ENCODE assay signal across 8 cellular contexts in the genomic region with DNA sequence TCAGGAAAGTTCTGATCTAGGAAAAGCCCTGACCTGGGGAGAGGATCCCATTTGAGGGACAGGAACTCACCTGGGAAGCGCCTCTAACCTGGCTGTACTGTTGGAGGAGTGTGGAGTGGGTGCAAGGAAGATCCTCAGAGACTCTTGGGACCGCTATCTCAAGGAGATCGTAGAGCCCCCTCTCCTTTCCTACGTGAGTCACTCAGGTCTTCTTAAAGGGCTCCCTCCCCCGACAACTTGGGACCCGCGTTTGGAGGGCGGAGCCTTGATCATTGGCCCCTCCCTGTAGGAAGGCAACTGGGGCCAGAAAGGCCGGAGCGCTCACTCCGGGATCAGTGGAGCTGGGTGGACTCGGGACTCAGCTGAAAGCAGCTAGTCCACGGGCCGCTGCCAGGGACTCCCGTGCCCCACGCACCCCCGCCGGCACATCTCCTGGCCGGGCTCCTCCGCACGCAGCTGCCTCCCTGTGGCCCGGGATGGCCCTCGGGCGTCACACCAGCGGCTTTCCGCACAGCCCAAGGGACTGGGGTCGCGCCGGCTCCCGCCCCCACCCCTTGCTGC. TPM values are rescaled to one million over a fixed set of nuclear protein-coding genes. Genes with fewer than 3 reads are reported as not detected.
A peak's percentile ranks its signal among the peaks of the same experiment; 100 is the strongest.
DNase-seq lines count a peak whose midpoint lies in the region; ATAC-seq, FAIRE-seq and TF ChIP-seq lines count a peak whose summit lies in the region.

No MANE protein-coding gene starts in this region.

- H4K20me1 ChIP-seq in GM12878 (ENCODE audit: control insufficient read depth, insufficient read depth), result no peaks in the 10 kb centered on the region

- FAIRE-seq in GM12878 (lab: Jason Lieb, UNC), result peak; percentile 90

- H3K4me1 Mint-ChIP-seq in T-helper 1 cell treated with Interleukin-12 subunit alpha and Interleukin-12 subunit beta and Interleukin-4 antibody, amounts not matched to agents 30 μg/mL and 1 μg/mL, for 36 hours (ENCODE audit: low read depth), result peaks cover 12% of the 10 kb centered on the region

- no peak for TF ChIP-seq POLR2A in GM12878 (IDR thresholded peaks at IDR 0.05; ENCODE audit: low read depth, low read length)

- ATAC-seq in GM18907 (IDR thresholded peaks at IDR 0.05; ENCODE audit: unreplicated experiment) (peak; percentile 5), GM12878 (peak; percentile 71), HG03571 (IDR thresholded peaks at IDR 0.05; ENCODE audit: unreplicated experiment) (no peak)

- peak overlapping the region; percentile 85 for H2AFZ ChIP-seq in GM12878 (ENCODE audit: control insufficient read depth, low read depth, low read length)

- H3K4me1 ChIP-seq in GM12878 (ENCODE audit: control insufficient read depth, insufficient read depth, low read length) (peaks cover 11% of the 10 kb centered on the region; the same call in 1 of the 2 replicates), iPS-15b (ENCODE audit: control insufficient read depth, insufficient read depth, low read length) (no peaks in the 10 kb centered on the region), skeletal muscle satellite cell (ENCODE audit: control insufficient read depth, insufficient read depth, low read length) (peaks cover 25% of the 10 kb centered on the region)

- SMC1A ChIA-PET in GM12878 (lab: Charles Lee; ENCODE audit: uncharacterized antibody, unreplicated experiment), result interaction anchor here (0.6 to 2.2 kb wide), 12 partner anchors 13 to 234 kb away, joined by 3 to 6 read pairs (median 3); a partner anchor contains a TSS

- DNase-seq in ACHN (peak; percentile 47), HL-60 (ENCODE audit: low read depth in 1 of 2, low spot score in 1 of 2) (peak; percentile 29 to 39), GM12878 (ENCODE audit: low read depth, low spot score) (peak; percentile 20)

- peak overlapping the region; percentile 90 for H3K4me3 Mint-ChIP-seq in T-helper 1 cell treated with Interleukin-12 subunit alpha and Interleukin-12 subunit beta and Interleukin-4 antibody, amounts not matched to agents 30 μg/mL and 1 μg/mL, for 36 hours

- H3K36me3 ChIP-seq in GM12878 (ENCODE audit: control insufficient read depth in 2 of 2, insufficient read depth in 2 of 2, low read length in 1 of 2) (peaks cover 0 to 4% of the 10 kb centered on the region in 2 experiments; a peak in 3 of 4 replicates), iPS-15b (ENCODE audit: control insufficient read depth, insufficient read depth, low read length) (peaks cover 44% of the 10 kb centered on the region), skeletal muscle satellite cell (ENCODE audit: insufficient read depth, low read length) (peaks cover 42% of the 10 kb centered on the region)

- peaks cover 3% of the 10 kb centered on the region for H3K79me2 ChIP-seq in GM12878 (ENCODE audit: control insufficient read depth, insufficient read depth, low read length)

- TF ChIP-seq EP300 in GM12878 (IDR thresholded peaks at IDR 0.05; ENCODE audit: borderline replicate concordance in 1 of 2, control insufficient read depth in 1 of 2, low read depth in 2 of 2, low read length in 2 of 2), result no peak

- RAD21 ChIA-PET in GM12878 (lab: Charles Lee; ENCODE audit: unreplicated experiment), result interaction anchor here (0.7 to 3.5 kb wide), 11 partner anchors 13 to 234 kb away, joined by 3 to 32 read pairs (median 5); a partner anchor contains a TSS

- BruUV-seq in GM12878 (replicated peaks; lab: Mats Ljungman, UMichigan), result no TSS peak

- H3K36me3 Mint-ChIP-seq in T-helper 1 cell treated with Interleukin-12 subunit alpha and Interleukin-12 subunit beta and Interleukin-4 antibody, amounts not matched to agents 30 μg/mL and 1 μg/mL, for 36 hours (ENCODE audit: low read depth), result peaks cover 5% of the 10 kb centered on the region

- H3K9ac ChIP-seq in GM12878 (ENCODE audit: control insufficient read depth, insufficient read depth, low read length) (peak overlapping the region; percentile 78), iPS-15b (ENCODE audit: low read depth, low read length) (peak overlapping the region; percentile 81), skeletal muscle satellite cell (ENCODE audit: low read depth, low read length) (peak overlapping the region; percentile 92)

- H3K27me3 Mint-ChIP-seq in T-helper 1 cell treated with Interleukin-12 subunit alpha and Interleukin-12 subunit beta and Interleukin-4 antibody, amounts not matched to agents 30 μg/mL and 1 μg/mL, for 36 hours (ENCODE audit: low read depth), result no peaks in the 10 kb centered on the region

- H3K27me3 ChIP-seq in HL-60 (ENCODE audit: insufficient read depth, poor library complexity, severe bottlenecking) (no peaks in the 10 kb centered on the region), GM12878 (replicated peaks in 1 of 2; ENCODE audit: control insufficient read depth in 2 of 2, insufficient read depth in 2 of 2, low read length in 1 of 2) (no peaks in the 10 kb centered on the region), iPS-15b (ENCODE audit: control insufficient read depth, insufficient read depth, low read length) (no peaks in the 10 kb centered on the region), skeletal muscle satellite cell (ENCODE audit: control insufficient read depth, insufficient read depth, low read length) (no peaks in the 10 kb centered on the region)

- TF ChIP-seq CTCF in HL-60 (IDR thresholded peaks at IDR 0.05; ENCODE audit: insufficient read depth, low read length) (no peak), GM12878 (IDR thresholded peaks at IDR 0.05 in 2 of 3, conservative IDR thresholded peaks at IDR 0.05 in 1 of 3; ENCODE audit: control insufficient read depth in 2 of 3, extremely low read depth in 1 of 3, insufficient read depth in 1 of 3, low read depth in 3 of 3, low read length in 3 of 3) (no peak)

- H3K9me3 ChIP-seq in GM12878 (replicated peaks; ENCODE audit: control insufficient read depth, insufficient read depth, low read length) (no peaks in the 10 kb centered on the region), iPS-15b (ENCODE audit: control insufficient read depth, insufficient read depth, low read length) (no peaks in the 10 kb centered on the region), skeletal muscle satellite cell (replicated peaks; ENCODE audit: low read length) (no peaks in the 10 kb centered on the region)

- intact Hi-C loops in GM12878 (cut with micrococcal nuclease; ENCODE audit: unreplicated experiment), result loop anchor here (2.0 kb wide), 2 partner anchors 26 to 28 kb away; a partner anchor contains a TSS

- H3K27ac ChIP-seq in HL-60 (replicated peaks), result peak overlapping the region; percentile 64
- peak overlapping the region; percentile 57 for H3K27ac ChIP-seq in GM12878 (ENCODE audit: control insufficient read depth, insufficient read depth)

- H3K27ac Mint-ChIP-seq in T-helper 1 cell treated with Interleukin-12 subunit alpha and Interleukin-12 subunit beta and Interleukin-4 antibody, amounts not matched to agents 30 μg/mL and 1 μg/mL, for 36 hours, result no peak overlapping the region

- POLR2A ChIA-PET in GM12878 (lab: Charles Lee), result interaction anchor here (0.6 to 1.8 kb wide), 5 partner anchors 39 to 389 kb away, joined by 3 to 7 read pairs (median 3); a partner anchor contains a TSS

- H3K9me3 Mint-ChIP-seq in T-helper 1 cell treated with Interleukin-12 subunit alpha and Interleukin-12 subunit beta and Interleukin-4 antibody, amounts not matched to agents 30 μg/mL and 1 μg/mL, for 36 hours, result no peaks in the 10 kb centered on the region

- TF ChIP-seq RAD21 in GM12878 (IDR thresholded peaks at IDR 0.05; ENCODE audit: insufficient read depth, low read depth, low read length), result no peak

- 4% methylated on average over 30 of the region's 30 CpGs for WGBS in GM12878 (ENCODE audit: insufficient coverage, insufficient replicate concordance, low lambda C conversion rate, missing lambda C conversion rate)

- H3K4me3 ChIP-seq in HL-60 (replicated peaks; ENCODE audit: insufficient read depth, low read length) (peak overlapping the region; percentile 88), GM12878 (peak overlapping the region; percentile 77), iPS-15b (ENCODE audit: low read depth, low read length) (peak overlapping the region; percentile 89), skeletal muscle satellite cell (ENCODE audit: low read length) (peak overlapping the region; percentile 97)

- CTCF ChIA-PET in GM12878 (lab: Yijun Ruan, JAX), result interaction anchor here (0.6 to 4.6 kb wide), 26 partner anchors 11 to 459 kb away, joined by 3 to 48 read pairs (median 5); a partner anchor contains a TSS

- H3K4me2 ChIP-seq in GM12878 (ENCODE audit: control insufficient read depth, insufficient read depth) (peak overlapping the region; percentile 58), skeletal muscle satellite cell (ENCODE audit: low read length) (peak overlapping the region; percentile 91)

- in situ Hi-C loops in ACHN (cut with HindIII; ENCODE audit: low pct_ligation_motif_present, low pct_unique_long_range_greater_than_20kb, low sequenced_read_pairs), result no loop called here
- in situ Hi-C loops in GM12878 (cut with MboI), result no loop called here

RNA-seq across cellular contexts. Expression of a gene that starts 0.5 kb away (rescaled TPM):
- 57.6 and 65.8 TPM in 2 replicates for total RNA-seq in GM12878 (2013; cell fraction: nucleolus; rRNA removed)
- total RNA-seq in GM12878 (2014; rRNA removed) (17.1 and 17.8 TPM in 2 replicates), GM12878 (2014; rRNA removed; fragmentation: Illumina TruSeq; extraction: Trizol) (7.2 and 7.8 TPM in 2 replicates), GM12878 (2021) (18.8 and 24.9 TPM in 2 replicates)
- 27.7 TPM for polyA plus RNA-seq in GM12878 (2011; ENCODE audit: low read depth)
- polyA plus RNA-seq in GM12878 (2011; rRNA removed) (10.5 and 16.5 TPM in 2 replicates), GM12878 (2014; fragmentation: Illumina TruSeq; extraction: Trizol) (8.9 and 11.9 TPM in 2 replicates), GM12878 (2014; fragmentation: Nextera tagmentation; extraction: Ambion mirVana) (1 to 10 TPM; 2.1 to 2.9 TPM), GM12878 (2014; rRNA removed) (20.6 and 22.5 TPM in 2 replicates), GM12878 (2016; fragmentation: Nextera tagmentation; extraction: Ambion mirVana) (10 to 100 TPM; 11.2 to 14.7 TPM)
- 22.3 and 25.6 TPM in 2 replicates for polyA plus RNA-seq in GM12878 (2011; cell fraction: cytosol; rRNA removed)
- 366 and 387 TPM in 2 replicates for polyA plus RNA-seq in GM12878 (2011; cell fraction: nucleus; rRNA removed)
- 18.0 and 22.4 TPM in 2 replicates for polyA plus RNA-seq in GM12878 (2012)
- 21.0 and 31.1 TPM in 2 replicates for polyA minus RNA-seq in GM12878 (2011; rRNA and poly(A)+ RNA removed)
- polyA minus RNA-seq in GM12878 (2011; cell fraction: cytosol; rRNA and poly(A)+ RNA removed), result 8.4 and 9.1 TPM in 2 replicates
- polyA minus RNA-seq in GM12878 (2011; cell fraction: nucleus; rRNA and poly(A)+ RNA removed), result 69.9 and 92.4 TPM in 2 replicates
- total RNA-seq in skeletal muscle satellite cell (2012; rRNA removed), result 23.6 and 26.6 TPM in 2 replicates

RNA-seq across cellular contexts. Expression of a gene that starts 13.2 kb away (rescaled TPM):
- total RNA-seq in GM12878 (2013; cell fraction: nucleolus; rRNA removed), result not detected in 2 replicates
- not detected in 2 replicates for total RNA-seq in GM12878 (2014; rRNA removed)
- not detected in 2 replicates for total RNA-seq in GM12878 (2014; rRNA removed; fragmentation: Illumina TruSeq; extraction: Trizol)
- not detected in 2 replicates for total RNA-seq in GM12878 (2021)
- polyA plus RNA-seq in GM12878 (2011; ENCODE audit: low read depth), result not detected
- polyA plus RNA-seq in GM12878 (2011; rRNA removed), result not detected in 2 replicates
- not detected in 2 replicates for polyA plus RNA-seq in GM12878 (2011; cell fraction: cytosol; rRNA removed)
- polyA plus RNA-seq in GM12878 (2011; cell fraction: nucleus; rRNA removed), result 0.70 and 0.76 TPM in 2 replicates
- polyA plus RNA-seq in GM12878 (2012), result not detected in 2 replicates
- not detected in 2 replicates for polyA plus RNA-seq in GM12878 (2014; fragmentation: Illumina TruSeq; extraction: Trizol)
- not detected for polyA plus RNA-seq in GM12878 (2014; fragmentation: Nextera tagmentation; extraction: Ambion mirVana)
- not detected in 2 replicates for polyA plus RNA-seq in GM12878 (2014; rRNA removed)
- polyA plus RNA-seq in GM12878 (2016; fragmentation: Nextera tagmentation; extraction: Ambion mirVana), result not detected
- not detected in 2 replicates for polyA minus RNA-seq in GM12878 (2011; rRNA and poly(A)+ RNA removed)
- not detected in 2 replicates for polyA minus RNA-seq in GM12878 (2011; cell fraction: cytosol; rRNA and poly(A)+ RNA removed)
- not detected in 2 replicates for polyA minus RNA-seq in GM12878 (2011; cell fraction: nucleus; rRNA and poly(A)+ RNA removed)
- total RNA-seq in skeletal muscle satellite cell (2012; rRNA removed), result 0.51 TPM in 1 of 2 replicates, not detected in the other

RNA-seq across cellular contexts. Expression of a gene that starts 25.3 kb away (rescaled TPM):
- total RNA-seq in GM12878 (2013; cell fraction: nucleolus; rRNA removed), result 116 and 131 TPM in 2 replicates
- total RNA-seq in GM12878 (2014; rRNA removed) (220 and 233 TPM in 2 replicates), GM12878 (2014; rRNA removed; fragmentation: Illumina TruSeq; extraction: Trizol) (210 and 214 TPM in 2 replicates), GM12878 (2021) (254 and 259 TPM in 2 replicates)
- 161 TPM for polyA plus RNA-seq in GM12878 (2011; ENCODE audit: low read depth)
- polyA plus RNA-seq in GM12878 (2011; rRNA removed) (274 and 426 TPM in 2 replicates), GM12878 (2014; fragmentation: Illumina TruSeq; extraction: Trizol) (161 and 223 TPM in 2 replicates), GM12878 (2014; fragmentation: Nextera tagmentation; extraction: Ambion mirVana) (100 to 1,000 TPM; 116 to 188 TPM), GM12878 (2014; rRNA removed) (197 and 221 TPM in 2 replicates), GM12878 (2016; fragmentation: Nextera tagmentation; extraction: Ambion mirVana) (100 to 1,000 TPM; 374 to 394 TPM)
- polyA plus RNA-seq in GM12878 (2011; cell fraction: cytosol; rRNA removed), result 735 and 759 TPM in 2 replicates
- polyA plus RNA-seq in GM12878 (2011; cell fraction: nucleus; rRNA removed), result 689 and 765 TPM in 2 replicates
- polyA plus RNA-seq in GM12878 (2012), result 161 and 177 TPM in 2 replicates
- polyA minus RNA-seq in GM12878 (2011; rRNA and poly(A)+ RNA removed), result 768 and 828 TPM in 2 replicates
- 156 and 188 TPM in 2 replicates for polyA minus RNA-seq in GM12878 (2011; cell fraction: cytosol; rRNA and poly(A)+ RNA removed)
- polyA minus RNA-seq in GM12878 (2011; cell fraction: nucleus; rRNA and poly(A)+ RNA removed), result 135 and 197 TPM in 2 replicates
- total RNA-seq in skeletal muscle satellite cell (2012; rRNA removed), result 344 and 383 TPM in 2 replicates

RNA-seq across cellular contexts. Expression of a gene that starts 27.9 kb away (rescaled TPM):
- total RNA-seq in GM12878 (2013; cell fraction: nucleolus; rRNA removed), result 5.4 and 7.9 TPM in 2 replicates
- 0.82 and 0.96 TPM in 2 replicates for total RNA-seq in GM12878 (2014; rRNA removed)
- total RNA-seq in GM12878 (2014; rRNA removed; fragmentation: Illumina TruSeq; extraction: Trizol), result 0.37 and 0.58 TPM in 2 replicates
- 1.6 TPM in 2 replicates for total RNA-seq in GM12878 (2021)
- polyA plus RNA-seq in GM12878 (2011; ENCODE audit: low read depth), result 0.31 TPM
- 0.65 and 1.1 TPM in 2 replicates for polyA plus RNA-seq in GM12878 (2011; rRNA removed)
- polyA plus RNA-seq in GM12878 (2011; cell fraction: cytosol; rRNA removed), result 1.9 and 2.3 TPM in 2 replicates
- 12.5 and 14.4 TPM in 2 replicates for polyA plus RNA-seq in GM12878 (2011; cell fraction: nucleus; rRNA removed)
- polyA plus RNA-seq in GM12878 (2012), result 0.61 and 0.76 TPM in 2 replicates
- polyA plus RNA-seq in GM12878 (2014; fragmentation: Illumina TruSeq; extraction: Trizol), result 0.48 and 0.56 TPM in 2 replicates
- polyA plus RNA-seq in GM12878 (2014; fragmentation: Nextera tagmentation; extraction: Ambion mirVana), result under 1 TPM; 0.08 to 0.18 TPM
- polyA plus RNA-seq in GM12878 (2014; rRNA removed), result 1.2 and 1.6 TPM in 2 replicates
- polyA plus RNA-seq in GM12878 (2016; fragmentation: Nextera tagmentation; extraction: Ambion mirVana), result under 1 TPM; 0.34 to 0.35 TPM
- 3.7 and 4.9 TPM in 2 replicates for polyA minus RNA-seq in GM12878 (2011; rRNA and poly(A)+ RNA removed)
- polyA minus RNA-seq in GM12878 (2011; cell fraction: cytosol; rRNA and poly(A)+ RNA removed), result 2.1 and 2.3 TPM in 2 replicates
- 5.9 and 8.3 TPM in 2 replicates for polyA minus RNA-seq in GM12878 (2011; cell fraction: nucleus; rRNA and poly(A)+ RNA removed)
- total RNA-seq in skeletal muscle satellite cell (2012; rRNA removed), result 0.66 and 0.76 TPM in 2 replicates

RNA-seq across cellular contexts. Expression of a gene that starts 39.6 kb away (rescaled TPM):
- 11.1 and 12.5 TPM in 2 replicates for total RNA-seq in GM12878 (2013; cell fraction: nucleolus; rRNA removed)
- 0.11 and 0.23 TPM in 2 replicates for total RNA-seq in GM12878 (2014; rRNA removed)
- 0.28 and 0.31 TPM in 2 replicates for total RNA-seq in GM12878 (2014; rRNA removed; fragmentation: Illumina TruSeq; extraction: Trizol)
- total RNA-seq in GM12878 (2021), result 0.64 and 1.9 TPM in 2 replicates
- polyA plus RNA-seq in GM12878 (2011; ENCODE audit: low read depth), result 1.5 TPM
- polyA plus RNA-seq in GM12878 (2011; rRNA removed), result 0.32 and 1.4 TPM in 2 replicates
- 0.70 and 1.2 TPM in 2 replicates for polyA plus RNA-seq in GM12878 (2011; cell fraction: cytosol; rRNA removed)
- polyA plus RNA-seq in GM12878 (2011; cell fraction: nucleus; rRNA removed), result 29.9 and 33.4 TPM in 2 replicates
- 5.4 and 6.8 TPM in 2 replicates for polyA plus RNA-seq in GM12878 (2012)
- 0.24 TPM in 1 of 2 replicates, not detected in the other for polyA plus RNA-seq in GM12878 (2014; fragmentation: Illumina TruSeq; extraction: Trizol)
- under 1 TPM in 1 of 2 experiments, not detected in 1; 0.24 TPM for polyA plus RNA-seq in GM12878 (2014; fragmentation: Nextera tagmentation; extraction: Ambion mirVana)
- polyA plus RNA-seq in GM12878 (2014; rRNA removed), result 1.0 and 1.3 TPM in 2 replicates
- under 1 TPM; 0.01 to 0.29 TPM for polyA plus RNA-seq in GM12878 (2016; fragmentation: Nextera tagmentation; extraction: Ambion mirVana)
- polyA minus RNA-seq in GM12878 (2011; rRNA and poly(A)+ RNA removed), result 0.41 and 0.44 TPM in 2 replicates
- polyA minus RNA-seq in GM12878 (2011; cell fraction: cytosol; rRNA and poly(A)+ RNA removed), result 0.67 and 1.5 TPM in 2 replicates
- 2.4 and 3.3 TPM in 2 replicates for polyA minus RNA-seq in GM12878 (2011; cell fraction: nucleus; rRNA and poly(A)+ RNA removed)
- total RNA-seq in skeletal muscle satellite cell (2012; rRNA removed), result 7.1 and 9.6 TPM in 2 replicates
